In the genomic region with DNA sequence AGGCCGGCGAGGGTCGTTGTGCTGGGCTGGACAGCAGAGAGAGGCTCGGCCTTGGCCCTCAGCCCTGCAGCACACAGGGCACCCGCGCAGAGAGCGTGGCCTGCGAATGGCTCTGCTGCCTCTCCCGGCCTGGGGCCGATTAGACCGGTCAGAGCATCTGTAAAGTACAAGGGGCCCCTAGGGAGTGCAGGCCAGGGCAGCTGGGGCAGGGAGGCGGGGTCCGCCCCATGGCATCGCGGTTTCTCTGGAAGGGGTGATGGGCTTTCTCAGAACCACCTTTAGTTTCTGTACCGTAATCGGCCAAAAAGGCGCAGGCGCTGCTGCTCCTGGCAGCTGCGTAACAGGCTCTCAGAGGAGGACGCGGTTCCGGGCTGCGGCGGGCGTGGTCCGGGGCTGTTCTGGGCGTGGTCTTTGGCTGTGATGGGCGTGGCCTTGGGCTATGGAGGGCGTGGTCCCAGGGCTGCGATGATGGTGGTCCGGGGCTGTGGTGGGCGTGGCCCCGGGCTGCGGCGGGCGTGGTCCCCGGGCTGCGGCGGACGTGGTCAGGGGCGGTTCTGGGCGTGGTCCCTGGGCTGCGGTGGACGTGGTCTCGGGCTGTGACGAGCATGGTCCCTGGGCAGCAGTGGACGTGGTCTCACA, we compare ENCODE assay signal across 8 cellular contexts. TPM values are rescaled to one million over a fixed set of nuclear protein-coding genes. Genes with fewer than 3 reads are reported as not detected.
DNase-seq lines count a peak whose midpoint lies in the region; ATAC-seq and TF ChIP-seq lines count a peak whose summit lies in the region.

No MANE protein-coding gene starts in this region.

- peak overlapping the region; percentile 89 for H3K27ac Mint-ChIP-seq in glutamatergic neuron (ENCODE audit: unreplicated experiment)

- intact Hi-C loops in ovary (cut with DNase I) = no loop called here
- intact Hi-C loops in testis (cut with DNase I; ENCODE audit: low total_unique reads) = no loop called here

- H3K9me3 ChIP-seq in ovary (no peaks in the 10 kb centered on the region), testis (no peaks in the 10 kb centered on the region)

- H3K36me3 ChIP-seq in ovary (no peaks in the 10 kb centered on the region), testis (ENCODE audit: low read depth, missing control alignments) (no peaks in the 10 kb centered on the region)

- H3K4me3 ChIP-seq in ovary = peak overlapping the region; percentile 41
- peak overlapping the region; percentile 39 to 67 for H3K4me3 ChIP-seq in testis

- POLR2A ChIA-PET in RWPE1 (lab: Yijun Ruan, JAX; ENCODE audit: low non-redundant PET) = no interaction called here

- ATAC-seq in GM19438 (IDR thresholded peaks at IDR 0.05; ENCODE audit: low read depth, unreplicated experiment) (peak; percentile 98), HG03558 (IDR thresholded peaks at IDR 0.05; ENCODE audit: extremely low read depth, unreplicated experiment) (peak; percentile 73)

- TF ChIP-seq POLR2A in ovary (IDR thresholded peaks at IDR 0.05) (no peak), testis (IDR thresholded peaks at IDR 0.05) (no peak)

- H3K9me3 Mint-ChIP-seq in glutamatergic neuron (ENCODE audit: unreplicated experiment) = peaks cover 5% of the 10 kb centered on the region

- DNase-seq in C1 segment of cervical spinal cord (lab: John Stamatoyannopoulos, UW) (peak in 12 of 14 donors; percentile 8 to 70 (median 28)), RWPE1 (ENCODE audit: low spot score) (peak; percentile 77), glutamatergic neuron (peak; percentile 96), ovary (peak; percentile 62 to 82 (median 69)), testis (peak; percentile 96)
- peak; percentile 58 to 80 (median 77) for DNase-seq in activated naive CD4-positive, alpha-beta T cell (lab: John Stamatoyannopoulos, UW)

- no peaks in the 10 kb centered on the region for H3K27me3 ChIP-seq in ovary
- no peaks in the 10 kb centered on the region for H3K27me3 ChIP-seq in testis

- peaks cover 1% of the 10 kb centered on the region for H3K36me3 Mint-ChIP-seq in glutamatergic neuron (ENCODE audit: unreplicated experiment)

- no peak for TF ChIP-seq EP300 in ovary (IDR thresholded peaks at IDR 0.05)

- H3K4me1 ChIP-seq in ovary (ENCODE audit: insufficient read depth) (peaks cover 1% of the 10 kb centered on the region), testis (peaks cover 15% of the 10 kb centered on the region)

- H3K4me1 Mint-ChIP-seq in glutamatergic neuron (ENCODE audit: low read depth, unreplicated experiment) = peaks cover 2% of the 10 kb centered on the region

- H3K27ac ChIP-seq in RWPE1 (peak overlapping the region; percentile 56), ovary (peak overlapping the region in 1 of 2 donors; percentile 38), testis (peak overlapping the region; percentile 53 to 54)

- WGBS in ovary, 3 donors = 0 to 2% (median 0%) methylated on average over 44 to 48 of the region's 48 CpGs
- 0% methylated on average over 26 to 41 of the region's 48 CpGs for WGBS in testis, 2 donors

- CTCF ChIA-PET in RWPE1 (lab: Yijun Ruan, JAX) = no interaction called here

- TF ChIP-seq CTCF in RWPE1 (conservative IDR thresholded peaks at IDR 0.05; ENCODE audit: low read depth) (no peak), glutamatergic neuron (IDR thresholded peaks at IDR 0.05; ENCODE audit: partially characterized antibody, unreplicated experiment) (no peak), ovary (IDR thresholded peaks at IDR 0.05) (no peak), testis (IDR thresholded peaks at IDR 0.05) (no peak)

- peak overlapping the region; percentile 88 for H3K4me3 Mint-ChIP-seq in glutamatergic neuron (ENCODE audit: unreplicated experiment)

- peaks cover 7% of the 10 kb centered on the region for H3K27me3 Mint-ChIP-seq in glutamatergic neuron (ENCODE audit: unreplicated experiment)

RNA-seq across cellular contexts. Expression of gene GPR148, which starts 1.5 kb away (rescaled TPM):
- total RNA-seq in glutamatergic neuron (ENCODE audit: unreplicated experiment) = not detected
- not detected for total RNA-seq in ovary
- not detected for polyA plus RNA-seq in ovary
- total RNA-seq in testis = under 1 TPM; 0.68 to 0.79 TPM
- polyA plus RNA-seq in testis (ENCODE audit: insufficient read depth, low read depth, low replicate concordance) = not detected

RNA-seq across cellular contexts. Expression of gene AMER3, which starts 27.9 kb away (rescaled TPM):
- total RNA-seq in glutamatergic neuron (ENCODE audit: unreplicated experiment) = 20.6 TPM
- not detected for total RNA-seq in ovary
- not detected for polyA plus RNA-seq in ovary
- total RNA-seq in testis = 1 to 10 TPM; 3.0 to 3.5 TPM
- 0.99 TPM for polyA plus RNA-seq in testis (ENCODE audit: insufficient read depth, low read depth, low replicate concordance)

Comparison
In these comparisons a context has a peak if more than half of its experiments do, and no peak if none do; other contexts are left out.
1. DNase-seq: peak in every context shown above with its lines; median percentile 96 in glutamatergic neuron; 96 in testis; 77 in RWPE1; 77 in activated naive CD4-positive, alpha-beta T cell; 69 in ovary; 28 in C1 segment of cervical spinal cord.
2. RNA of gene AMER3, which starts 27.9 kb away (total RNA-seq): 20.6 TPM in glutamatergic neuron (single experiment) and 3.0 to 3.5 TPM in testis; not detected in ovary; every median in the first group is over 4 times any median in the second.